Comparison of ENCODE assay signal across 20 cellular contexts in the genomic region with DNA sequence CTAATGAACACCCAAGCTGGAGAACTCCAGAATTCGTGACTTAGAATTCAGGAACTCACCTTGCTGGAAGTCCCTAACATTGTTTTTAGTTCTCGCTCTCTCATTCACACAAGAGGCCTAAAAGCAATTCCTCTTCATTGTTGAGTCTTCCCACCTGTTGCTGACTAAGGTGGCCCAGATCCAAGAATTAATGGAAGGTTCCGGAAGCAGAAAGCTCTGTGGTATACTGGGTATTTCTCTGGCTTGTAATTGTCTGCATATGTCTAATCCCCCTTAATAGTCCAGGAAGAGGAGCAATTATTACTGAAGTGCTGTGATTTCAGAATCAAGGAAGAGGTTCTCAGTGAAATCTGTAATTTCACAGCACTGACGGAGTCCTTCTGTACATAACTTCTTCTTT. TPM values are rescaled to one million over a fixed set of nuclear protein-coding genes. Genes with fewer than 3 reads are reported as not detected.
A peak's percentile ranks its signal among the peaks of the same experiment; 100 is the strongest.
DNase-seq lines count a peak whose midpoint lies in the region; ATAC-seq and TF ChIP-seq lines count a peak whose summit lies in the region.
"Had no signal": no experiment of that assay in that cellular context is flagged by ENCODE, and none has a peak within 500 bp of the region (broad histone marks: within the 10 kb centered on the region; RNA-seq: fewer than 3 reads in every experiment).

No MANE protein-coding gene starts in this region.

- H3K4me3 Mint-ChIP-seq in activated T-cell treated with anti-CD3 and anti-CD28 coated beads, Interleukin-2, amount 50 U/mL, for 24 hours, result no peak overlapping the region
- H3K4me3 Mint-ChIP-seq: CD8-positive, alpha-beta T cell had no signal

- no peak for TF ChIP-seq CTCF in fibroblast of the aortic adventitia (IDR thresholded peaks at IDR 0.05; ENCODE audit: insufficient read depth, low read length)

- no peak overlapping the region for H3K27ac Mint-ChIP-seq in activated T-cell treated with anti-CD3 and anti-CD28 coated beads, Interleukin-2, amount 50 U/mL, for 24 hours
- H3K27ac Mint-ChIP-seq: CD8-positive, alpha-beta T cell had no signal

- no peak overlapping the region for H3K4me3 ChIP-seq in fibroblast of the aortic adventitia (ENCODE audit: low read depth, low read length)
- H3K4me3 ChIP-seq: coronary artery, PC-9, sigmoid colon had no signal

- no peaks in the 10 kb centered on the region for H3K36me3 Mint-ChIP-seq in activated T-cell treated with anti-CD3 and anti-CD28 coated beads, Interleukin-2, amount 50 U/mL, for 24 hours (ENCODE audit: low read depth)
- H3K36me3 Mint-ChIP-seq: CD8-positive, alpha-beta T cell had no signal

- H3K4me1 Mint-ChIP-seq in activated T-cell treated with anti-CD3 and anti-CD28 coated beads, Interleukin-2, amount 50 U/mL, for 24 hours (ENCODE audit: low read depth), result peaks cover 4% of the 10 kb centered on the region

- no peaks in the 10 kb centered on the region for H3K9me3 Mint-ChIP-seq in activated T-cell treated with anti-CD3 and anti-CD28 coated beads, Interleukin-2, amount 50 U/mL, for 24 hours
- H3K9me3 Mint-ChIP-seq: CD8-positive, alpha-beta T cell had no signal

- H3K27me3 Mint-ChIP-seq in activated T-cell treated with anti-CD3 and anti-CD28 coated beads, Interleukin-2, amount 50 U/mL, for 24 hours, result peaks cover 48% of the 10 kb centered on the region

- DNase-seq in DMS153 (lab: John Stamatoyannopoulos, UW) (peak; percentile 84), NCI-H1092 treated with DMSO at 0.1 percent for 48 hours (lab: John Stamatoyannopoulos, UW) (peak; percentile 75), NCI-H524 treated with DMSO at 0.1 percent for 48 hours (lab: John Stamatoyannopoulos, UW) (peak; percentile 62), fibroblast of the aortic adventitia (ENCODE audit: low read depth) (peak; percentile 19), NCI-H2171 (lab: John Stamatoyannopoulos, UW) (no peak)
- no peak for DNase-seq in activated CD8-positive, alpha-beta memory T cell treated with anti-CD3 and anti-CD28 coated beads for 24 hours
- DNase-seq in activated T-cell treated with anti-CD3 and anti-CD28 coated beads, Interleukin-2, amount 50 U/mL, for 24 hours, result no peak
- DNase-seq: activated CD4-positive, alpha-beta T cell treated with anti-CD3 and anti-CD28 coated beads for 4 hours; activated naive CD4-positive, alpha-beta T cell treated with Interleukin-2 at 50 U/mL for 16 hours; aorta; CD8-positive, alpha-beta T cell; EL; PC-9; sigmoid colon had no signal

- ATAC-seq in GM21825 (IDR thresholded peaks at IDR 0.05; ENCODE audit: unreplicated experiment), result no peak
- ATAC-seq: CD8-positive, alpha-beta T cell; HCT116; left lobe of liver had no signal

RNA-seq across cellular contexts. Expression of a gene that starts 31.4 kb away (rescaled TPM):
- 1.1 TPM in 1 of 2 replicates, not detected in the other for total RNA-seq in fibroblast of the aortic adventitia (ENCODE audit: low replicate concordance)
- total RNA-seq: CD8-positive, alpha-beta T cell; endothelial cell of umbilical vein; HT1080; PC-9; sigmoid colon had no signal

RNA-seq across cellular contexts. Expression of a gene that starts 43.0 kb away (rescaled TPM):
- total RNA-seq in fibroblast of the aortic adventitia (ENCODE audit: low replicate concordance), result 6.4 and 19.9 TPM in 2 replicates

Comparison
In these comparisons a context has a peak if more than half of its experiments do, and no peak if none do; other contexts are left out.
1. DNase-seq: peak in DMS153 (single experiment), NCI-H1092 treated with DMSO at 0.1 percent for 48 hours (single experiment), NCI-H524 treated with DMSO at 0.1 percent for 48 hours (single experiment) and fibroblast of the aortic adventitia (single experiment); none in NCI-H2171 (single experiment), activated CD8-positive, alpha-beta memory T cell treated with anti-CD3 and anti-CD28 coated beads for 24 hours (single experiment) and activated T-cell treated with anti-CD3 and anti-CD28 coated beads, Interleukin-2, amount 50 U/mL, for 24 hours (single experiment).